ENCODE assay signal across 1 cellular context in genomic region chr12:47035459-47035858, GRCh38.
TF ChIP-seq lines count a peak whose summit lies in the region.

No MANE protein-coding gene starts in this region.

TF ChIP-seq in HEK293, 187 proteins besides CTCF, POLR2A, EP300 and RAD21 (continued from another document):
- TF ChIP-seq ZBTB49 (tag by site-specific recombination; IDR thresholded peaks at IDR 0.05; ENCODE audit: low read depth) (no peak), ZNF433 (tag by site-specific recombination; IDR thresholded peaks at IDR 0.05; ENCODE audit: low read depth) (no peak), BCL11A (tag by site-specific recombination; IDR thresholded peaks at IDR 0.05; ENCODE audit: low read depth) (0 out of 2 replicates have a peak, but pooled peaks have one; percentile 19), ZBTB21 (tag by site-specific recombination; IDR thresholded peaks at IDR 0.05) (peak; percentile 85), WT1 (tag by site-specific recombination; IDR thresholded peaks at IDR 0.05) (0 out of 2 replicates have a peak, but pooled peaks have one; percentile 37), GLIS1 (tag by site-specific recombination; IDR thresholded peaks at IDR 0.05) (peak; percentile 74), ZBTB48 (tag by site-specific recombination; IDR thresholded peaks at IDR 0.05) (peak; percentile 68; the same call in 1 of the 2 replicates), ZEB2 (tag by site-specific recombination; IDR thresholded peaks at IDR 0.05) (0 out of 2 replicates have a peak, but pooled peaks have one; percentile 39), MYNN (tag by site-specific recombination; IDR thresholded peaks at IDR 0.05; ENCODE audit: borderline replicate concordance) (no peak), ATF2 (tag by site-specific recombination; IDR thresholded peaks at IDR 0.05; ENCODE audit: low read depth) (peak; percentile 63), ZNF692 (tag by site-specific recombination; IDR thresholded peaks at IDR 0.05) (peak; percentile 39; the same call in 1 of the 2 replicates), INSM2 (tag by site-specific recombination; IDR thresholded peaks at IDR 0.05) (peak; percentile 52; the same call in 1 of the 2 replicates), PRDM6 (tag by site-specific recombination; IDR thresholded peaks at IDR 0.05) (peak; percentile 82), ZNF366 (tag by site-specific recombination; conservative IDR thresholded peaks at IDR 0.05) (peak; percentile 81), TSHZ1 (tag by site-specific recombination; IDR thresholded peaks at IDR 0.05; ENCODE audit: borderline replicate concordance) (peak; percentile 34; the same call in 1 of the 2 replicates), ZNF10 (tag by site-specific recombination; IDR thresholded peaks at IDR 0.05) (peak; percentile 80), ZSCAN18 (tag by site-specific recombination; IDR thresholded peaks at IDR 0.05) (no peak), OSR2 (tag by site-specific recombination; IDR thresholded peaks at IDR 0.05) (peak; percentile 58), GLI2 (tag by site-specific recombination; IDR thresholded peaks at IDR 0.05; ENCODE audit: borderline replicate concordance, low read depth) (0 out of 2 replicates have a peak, but pooled peaks have one; percentile 42), HIC1 (tag by site-specific recombination; IDR thresholded peaks at IDR 0.05) (peak; percentile 14; the same call in 1 of the 2 replicates), ZBTB17 (tag by site-specific recombination; IDR thresholded peaks at IDR 0.05) (0 out of 2 replicates have a peak, but pooled peaks have one; percentile 33)
